ENCODE assay signal across 10 cellular contexts in the genomic region with DNA sequence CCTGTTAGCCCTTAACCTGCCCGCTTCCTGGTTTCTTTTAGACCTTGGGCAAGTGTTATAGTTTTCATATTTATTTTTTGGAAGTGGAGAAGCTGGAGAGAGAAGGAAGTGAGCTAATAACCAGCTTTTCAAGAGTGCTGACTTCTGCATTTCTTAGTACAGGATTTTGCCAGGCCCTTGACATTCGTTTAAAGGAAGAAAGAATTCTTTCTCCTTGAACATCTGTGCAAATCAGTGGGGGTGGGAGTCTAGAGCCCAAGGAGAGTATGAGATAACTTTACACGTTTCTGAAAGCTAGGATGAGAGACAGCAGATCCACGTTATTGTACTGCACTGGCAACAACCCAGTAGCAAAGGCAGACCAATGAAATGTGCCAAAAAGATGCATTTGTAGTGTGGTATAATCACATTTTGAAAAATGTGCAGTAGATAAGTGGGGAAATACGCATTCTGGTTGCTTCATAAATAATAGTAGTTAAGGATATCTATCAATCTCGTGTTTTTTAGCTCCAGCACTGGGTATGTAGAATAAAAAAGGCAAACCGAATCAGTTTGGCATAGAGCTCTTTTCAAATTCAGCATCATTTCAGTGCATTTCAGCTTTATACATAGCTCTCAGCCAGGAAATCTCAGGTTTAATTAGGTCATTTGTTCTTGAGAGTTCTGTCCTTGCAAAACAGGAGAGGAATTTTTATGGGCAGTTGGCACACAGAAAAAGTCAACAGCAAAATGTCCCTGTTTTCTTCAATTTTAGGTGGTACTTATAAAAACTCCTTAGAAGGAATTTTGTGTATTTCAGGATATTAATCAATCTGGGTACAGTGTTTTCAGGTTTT. TPM values are rescaled to one million over a fixed set of nuclear protein-coding genes. Genes with fewer than 3 reads are reported as not detected.
DNase-seq lines count a peak whose midpoint lies in the region; ATAC-seq and TF ChIP-seq lines count a peak whose summit lies in the region.
"Had no signal": no experiment of that assay in that cellular context is flagged by ENCODE, and none has a peak within 500 bp of the region (broad histone marks: within the 10 kb centered on the region; RNA-seq: fewer than 3 reads in every experiment).

No MANE protein-coding gene starts in this region.

- peaks cover 20% of the 10 kb centered on the region for H3K36me3 Mint-ChIP-seq in HFFc6 (ENCODE audit: low read depth)

- DNase-seq in HFFc6: no peak
- peak; percentile 46 for DNase-seq in cerebellum (ENCODE audit: low spot score)
- DNase-seq in kidney glomerular epithelial cell (lab: John Stamatoyannopoulos, UW): peak; percentile 77
- no peak for DNase-seq in spleen
- no peak for DNase-seq in activated CD4-positive, CD25-positive, alpha-beta regulatory T cell treated with anti-CD3 and anti-CD28 coated beads, Interleukin-2, amount 50 U/mL, for 72 hours

- H3K9me3 ChIP-seq in spleen: no peaks in the 10 kb centered on the region

- no peak for TF ChIP-seq POLR2A in spleen (IDR thresholded peaks at IDR 0.05)

- ATAC-seq in HG03045 (IDR thresholded peaks at IDR 0.05; ENCODE audit: unreplicated experiment) (no peak), GM19467 (IDR thresholded peaks at IDR 0.05; ENCODE audit: unreplicated experiment) (no peak), HG02885 (IDR thresholded peaks at IDR 0.05; ENCODE audit: poor library complexity, unreplicated experiment) (no peak)

- peak overlapping the region; percentile 81 for H3K4me3 Mint-ChIP-seq in HFFc6

- peak overlapping the region; percentile 93 for H3K27ac Mint-ChIP-seq in HFFc6

- peaks cover 0 to 48% (median 21%) of the 10 kb centered on the region in 6 donors for H3K4me1 ChIP-seq in spleen

- no peak overlapping the region for H3K4me3 ChIP-seq in spleen

- TF ChIP-seq CTCF in HFFc6 (IDR thresholded peaks at IDR 0.05) (no peak), spleen (IDR thresholded peaks at IDR 0.05 in 8 of 11, conservative IDR thresholded peaks at IDR 0.05 in 3 of 11) (no peak)

- peaks cover 0 to 8% (median 0%) of the 10 kb centered on the region in 6 donors for H3K36me3 ChIP-seq in spleen

- no peaks in the 10 kb centered on the region for H3K9me3 Mint-ChIP-seq in HFFc6

- intact Hi-C loops in spleen (cut with DNase I; ENCODE audit: low total_unique reads): no loop called here

- peak overlapping the region in 7 of 8 donors; percentile 22 to 80 (median 64) for H3K27ac ChIP-seq in spleen
- H3K27ac ChIP-seq: KMS-11 had no signal

- WGBS in spleen, 5 donors: 24 to 51% (median 39%) methylated on average over 7 of the region's 7 CpGs

- H3K27me3 ChIP-seq in spleen (replicated peaks in 1 of 7): peaks cover 0 to 4% (median 0%) of the 10 kb centered on the region in 7 donors

- peaks cover 3% of the 10 kb centered on the region; the same call in 1 of the 2 replicates for H3K27me3 Mint-ChIP-seq in HFFc6 (ENCODE audit: insufficient read depth)

- H3K4me1 Mint-ChIP-seq in HFFc6 (ENCODE audit: low read depth): peaks cover 73% of the 10 kb centered on the region

RNA-seq across cellular contexts. Expression of gene RNF113B, which starts 4.3 kb away (rescaled TPM):
- not detected for total RNA-seq in HFFc6 (2021; fragmentation: NEBNext Ultra II Directional; extraction: Animal tissue kit (Norgen Biotek cat#: 25700))
- total RNA-seq in cerebellum (not detected), spleen (not detected)
- polyA plus RNA-seq in spleen: not detected
- total RNA-seq: Daoy had no signal

RNA-seq across cellular contexts. Expression of gene FARP1, which starts 29.9 kb away (rescaled TPM):
- total RNA-seq in HFFc6 (2021; fragmentation: NEBNext Ultra II Directional; extraction: Animal tissue kit (Norgen Biotek cat#: 25700)): 100 to 1,000 TPM; 140 to 181 (median 150) TPM
- total RNA-seq in cerebellum (106 TPM), spleen (10 to 100 TPM; 26.5 to 60.9 (median 43.7) TPM)
- polyA plus RNA-seq in spleen: 1 to 10 TPM; 3.7 to 6.5 (median 5.0) TPM

Comparison
In these comparisons a context has a peak if more than half of its experiments do, and no peak if none do; other contexts are left out.
1. DNase-seq: peak in cerebellum (single experiment) and kidney glomerular epithelial cell (single experiment); none in HFFc6 (single experiment), spleen (single experiment) and activated CD4-positive, CD25-positive, alpha-beta regulatory T cell treated with anti-CD3 and anti-CD28 coated beads, Interleukin-2, amount 50 U/mL, for 72 hours (single experiment).